ENCODE assay signal across 8 cellular contexts in the genomic region with DNA sequence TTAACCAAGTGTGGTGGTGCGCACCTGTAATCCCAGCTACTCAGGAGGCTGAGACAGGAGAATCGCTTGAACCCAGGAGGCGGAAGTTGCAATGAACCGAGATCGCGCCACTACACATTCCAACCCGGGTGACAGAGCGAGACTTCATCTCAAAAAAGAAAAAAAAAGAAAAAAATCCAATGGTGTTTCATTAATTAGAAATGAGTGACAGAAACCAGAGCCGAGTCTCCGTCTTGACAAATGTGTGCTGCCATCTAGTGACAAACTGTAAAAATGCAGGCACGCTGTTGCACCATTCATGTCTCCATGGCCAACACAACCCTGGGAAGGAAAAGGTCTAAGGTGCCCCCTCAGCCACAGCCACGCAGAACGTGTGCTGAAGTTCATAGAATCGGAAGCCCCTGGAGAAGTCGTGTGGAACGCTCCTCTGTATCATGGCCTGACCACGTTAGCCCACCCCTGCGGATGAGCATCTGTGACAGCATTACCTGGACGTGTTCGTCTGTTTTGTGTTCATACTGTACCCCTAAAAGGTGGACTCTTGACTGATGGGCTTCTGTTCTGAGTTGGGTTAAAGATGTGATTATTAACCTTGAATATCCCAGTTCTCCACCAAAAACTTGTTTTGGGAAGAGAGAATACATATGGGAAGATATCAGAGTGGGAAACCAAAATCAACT.
DNase-seq lines count a peak whose midpoint lies in the region; ATAC-seq and TF ChIP-seq lines count a peak whose summit lies in the region.

No MANE protein-coding gene starts in this region.

- DNase-seq in DMS 273 (lab: John Stamatoyannopoulos, UW; ENCODE audit: unreplicated experiment) (peak; percentile 77), DMS 273 treated with DMSO at 0.1 percent for 48 hours (lab: John Stamatoyannopoulos, UW) (no peak), SW 1271 (lab: John Stamatoyannopoulos, UW) (peak; percentile 47 to 67), heart left ventricle (peak in 4 of 5 donors; percentile 62 to 66 (median 64)), psoas muscle (peak; percentile 54 to 66)
- peak; percentile 43 for DNase-seq in activated naive CD8-positive, alpha-beta T cell treated with anti-CD3 and anti-CD28 coated beads, Interleukin-2, amount 50 U/mL, for 16 hours (ENCODE audit: low read depth, low spot score)

- no peak for TF ChIP-seq POLR2A in heart left ventricle (IDR thresholded peaks at IDR 0.05)

- intact Hi-C loops in heart left ventricle (cut with DNase I) = loop anchor here (1.0 to 10.0 kb wide), 13 partner anchors 48 to 142 kb away; no protein-coding TSS in a partner anchor
- intact Hi-C loops in psoas muscle (cut with DNase I) = loop anchor here (1.0 to 5.0 kb wide), 5 partner anchors 53 to 142 kb away; no protein-coding TSS in a partner anchor

- H3K4me2 ChIP-seq in KMS-11 = no peak overlapping the region

- H3K27me3 ChIP-seq in KMS-11 (ENCODE audit: insufficient read depth, low read depth) (no peaks in the 10 kb centered on the region), heart left ventricle (no peaks in the 10 kb centered on the region), psoas muscle (ENCODE audit: insufficient read depth in 3 of 3, low read length in 2 of 3) (peaks cover 0 to 2% (median 0%) of the 10 kb centered on the region in 3 donors)

- peak overlapping the region; percentile 57; the same call in 1 of the 2 replicates for H2AFZ ChIP-seq in KMS-11 (ENCODE audit: low read depth)

- peaks cover 2% of the 10 kb centered on the region for H3K4me1 ChIP-seq in KMS-11 (ENCODE audit: low read depth, poor library complexity, severe bottlenecking)
- H3K4me1 ChIP-seq in heart left ventricle = peaks cover 0 to 87% (median 16%) of the 10 kb centered on the region in 12 donors
- no peaks in the 10 kb centered on the region for H3K4me1 ChIP-seq in psoas muscle

- no peaks in the 10 kb centered on the region for H3K36me3 ChIP-seq in KMS-11 (ENCODE audit: insufficient read depth)
- H3K36me3 ChIP-seq in heart left ventricle = no peaks in the 10 kb centered on the region
- H3K36me3 ChIP-seq in psoas muscle (ENCODE audit: insufficient read depth in 1 of 2, low read depth in 1 of 2) = no peaks in the 10 kb centered on the region

- H3K9ac ChIP-seq in KMS-11 = no peak overlapping the region

- peak in 3 of 4 donors; percentile 66 to 71 (median 68) for ATAC-seq in heart left ventricle
- peak; percentile 74 to 93 (median 86) for ATAC-seq in psoas muscle
- no peak for ATAC-seq in HG02642 (IDR thresholded peaks at IDR 0.05; ENCODE audit: poor library complexity, unreplicated experiment)

- TF ChIP-seq CTCF in KMS-11 (conservative IDR thresholded peaks at IDR 0.05; ENCODE audit: low read depth, low read length) (peak; percentile 93), heart left ventricle (IDR thresholded peaks at IDR 0.05) (peak; percentile 83 to 95 (median 87)), psoas muscle (IDR thresholded peaks at IDR 0.05) (peak; percentile 95)

- H3K4me3 ChIP-seq in KMS-11 (IDR thresholded peaks at IDR 0.05; ENCODE audit: insufficient read depth, low read depth, low read length) (no peak overlapping the region), heart left ventricle (no peak overlapping the region), psoas muscle (no peak overlapping the region)

- H3K9me3 ChIP-seq in heart left ventricle = no peaks in the 10 kb centered on the region
- H3K9me3 ChIP-seq in psoas muscle = no peaks in the 10 kb centered on the region

- H3K27ac ChIP-seq in KMS-11 (no peak overlapping the region), heart left ventricle (peak overlapping the region in 1 of 12 donors; percentile 91), psoas muscle (no peak overlapping the region)

- H4K20me1 ChIP-seq in KMS-11 (ENCODE audit: insufficient read depth) = no peaks in the 10 kb centered on the region

- H3K79me2 ChIP-seq in KMS-11 (ENCODE audit: insufficient read depth, low read depth) = no peaks in the 10 kb centered on the region

- WGBS in heart left ventricle, 4 donors = 26 to 33% (median 29%) methylated on average over 20 of the region's 20 CpGs
- WGBS in psoas muscle, 3 donors = 28 to 31% (median 31%) methylated on average over 20 of the region's 20 CpGs
